In genomic region chr20:32431457-32431856, GRCh38 we compare ENCODE assay signal across 31 cellular contexts.
"Had no signal": no experiment of that assay in that cellular context is flagged by ENCODE, and none has a peak within 500 bp of the region (broad histone marks: within the 10 kb centered on the region; RNA-seq: fewer than 3 reads in every experiment).

No MANE protein-coding gene starts in this region.

- H3K4me2 ChIP-seq: KMS-11 had no signal

- DNase-seq: activated CD4-positive, alpha-beta T cell treated with anti-CD3 and anti-CD28 coated beads, Interleukin-2, amount 10 ng/mL, durations not matched to agents 24 days and 14 days; activated CD4-positive, alpha-beta T cell treated with anti-CD3 and anti-CD28 coated beads, Interleukin-2, amount 50 U/mL, for 4 hours; activated CD8-positive, alpha-beta memory T cell treated with anti-CD3 and anti-CD28 coated beads, Interleukin-2, amount 50 U/mL, for 4 hours; activated effector memory CD4-positive, alpha-beta T cell treated with anti-CD3 and anti-CD28 coated beads, Interleukin-2, amount 50 U/mL, for 16 hours; activated naive CD4-positive, alpha-beta T cell; activated naive CD8-positive, alpha-beta T cell treated with anti-CD3 and anti-CD28 coated beads for 36 hours; activated T-cell treated with anti-CD3 and anti-CD28 coated beads for 4 hours; activated T-cell treated with anti-CD3 and anti-CD28 coated beads, Interleukin-2, amount 50 U/mL, for 48 hours; amniotic stem cell; aorta; brain microvascular endothelial cell; MM.1S; MV-4-11; NCI-H1092; NCI-H146; NCI-H187; NCI-H510A; NCI-H526; NCI-H748 treated with DMSO at 0.1 percent for 48 hours; NK-92 treated with Interleukin-12 subunit alpha and Interleukin-12 subunit beta, amount 100 ng/mL, for 24 hours; PC-3; Peyer's patch; RPMI8226; SIG-M5; SW 1271; T-helper 1 cell; T1000 had no signal

- H3K27me3 Mint-ChIP-seq: activated CD4-positive, alpha-beta T cell treated with anti-CD3 and anti-CD28 coated beads, Interleukin-2, amount 10 ng/mL, durations not matched to agents 24 days and 14 days; activated naive CD8-positive, alpha-beta T cell treated with anti-CD3 and anti-CD28 coated beads for 36 hours; activated T-helper 17 cell treated with anti-CD3 and anti-CD28 coated beads, Interleukin-2, amount 50 U/mL, for 72 hours; central memory CD8-positive, alpha-beta T cell had no signal

- H3K27ac ChIP-seq: brain microvascular endothelial cell, KMS-11, Peyer's patch had no signal

- H3K9me3 Mint-ChIP-seq: activated CD4-positive, alpha-beta T cell treated with anti-CD3 and anti-CD28 coated beads, Interleukin-2, amount 10 ng/mL, durations not matched to agents 24 days and 14 days; activated naive CD8-positive, alpha-beta T cell treated with anti-CD3 and anti-CD28 coated beads for 36 hours; activated T-helper 17 cell treated with anti-CD3 and anti-CD28 coated beads, Interleukin-2, amount 50 U/mL, for 72 hours; central memory CD8-positive, alpha-beta T cell had no signal

- H3K4me1 ChIP-seq: Peyer's patch had no signal

- H3K9ac ChIP-seq: KMS-11 had no signal

- H3K4me1 Mint-ChIP-seq: activated naive CD8-positive, alpha-beta T cell treated with anti-CD3 and anti-CD28 coated beads for 36 hours had no signal

- H3K4me3 Mint-ChIP-seq: activated CD4-positive, alpha-beta T cell treated with anti-CD3 and anti-CD28 coated beads, Interleukin-2, amount 10 ng/mL, durations not matched to agents 24 days and 14 days; activated naive CD8-positive, alpha-beta T cell treated with anti-CD3 and anti-CD28 coated beads for 36 hours; activated T-helper 17 cell treated with anti-CD3 and anti-CD28 coated beads, Interleukin-2, amount 50 U/mL, for 72 hours; central memory CD8-positive, alpha-beta T cell had no signal

- ATAC-seq: activated T-helper 17 cell treated with anti-CD3 and anti-CD28 coated beads, Interleukin-2, amount 50 U/mL, for 72 hours; PC-3; Right ventricle myocardium inferior had no signal

- H3K27me3 ChIP-seq: brain microvascular endothelial cell, Peyer's patch had no signal

- H3K4me3 ChIP-seq: Peyer's patch had no signal

- H3K27ac Mint-ChIP-seq: activated CD4-positive, alpha-beta T cell treated with anti-CD3 and anti-CD28 coated beads, Interleukin-2, amount 10 ng/mL, durations not matched to agents 24 days and 14 days; activated naive CD8-positive, alpha-beta T cell treated with anti-CD3 and anti-CD28 coated beads for 36 hours; activated T-helper 17 cell treated with anti-CD3 and anti-CD28 coated beads, Interleukin-2, amount 50 U/mL, for 72 hours had no signal

- H3K9me3 ChIP-seq: Peyer's patch had no signal
